1 cellular context compared by ENCODE assay signal in the genomic region with DNA sequence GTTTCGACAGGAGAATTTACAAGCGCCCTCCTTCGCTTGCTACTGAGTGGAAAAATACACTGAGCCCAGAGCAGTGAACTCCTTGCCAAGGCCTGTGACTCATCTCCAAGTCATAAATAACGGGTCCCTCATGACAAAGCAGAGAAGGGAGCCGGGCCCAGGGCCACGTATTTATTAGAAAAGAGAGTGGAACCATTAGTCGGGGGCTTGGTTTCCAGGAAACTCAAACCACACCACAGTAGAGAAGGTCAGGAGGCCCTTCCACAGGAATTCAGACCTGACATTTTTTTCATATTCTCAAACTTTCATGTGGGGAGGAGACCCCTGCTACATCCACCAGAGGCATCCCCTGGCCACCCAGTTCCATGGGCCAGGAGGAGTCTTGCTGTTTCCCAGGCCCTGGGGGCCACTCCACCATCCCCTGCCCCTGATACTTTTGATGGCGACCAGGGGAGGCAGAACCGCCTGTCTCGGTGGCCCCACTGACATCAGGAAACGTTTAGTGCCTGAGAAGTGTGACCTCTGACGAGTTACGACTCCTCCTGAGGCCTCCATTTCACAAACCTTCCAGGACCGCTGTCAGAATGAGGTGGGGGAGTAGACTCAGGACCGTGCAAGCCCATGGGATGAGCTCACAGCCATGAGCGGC.
TF ChIP-seq lines count a peak whose summit lies in the region.

No MANE protein-coding gene starts in this region.

TF ChIP-seq in K562, 482 proteins besides CTCF, POLR2A, EP300 and RAD21 (continues in another document):
- TF ChIP-seq, protein P1, sequence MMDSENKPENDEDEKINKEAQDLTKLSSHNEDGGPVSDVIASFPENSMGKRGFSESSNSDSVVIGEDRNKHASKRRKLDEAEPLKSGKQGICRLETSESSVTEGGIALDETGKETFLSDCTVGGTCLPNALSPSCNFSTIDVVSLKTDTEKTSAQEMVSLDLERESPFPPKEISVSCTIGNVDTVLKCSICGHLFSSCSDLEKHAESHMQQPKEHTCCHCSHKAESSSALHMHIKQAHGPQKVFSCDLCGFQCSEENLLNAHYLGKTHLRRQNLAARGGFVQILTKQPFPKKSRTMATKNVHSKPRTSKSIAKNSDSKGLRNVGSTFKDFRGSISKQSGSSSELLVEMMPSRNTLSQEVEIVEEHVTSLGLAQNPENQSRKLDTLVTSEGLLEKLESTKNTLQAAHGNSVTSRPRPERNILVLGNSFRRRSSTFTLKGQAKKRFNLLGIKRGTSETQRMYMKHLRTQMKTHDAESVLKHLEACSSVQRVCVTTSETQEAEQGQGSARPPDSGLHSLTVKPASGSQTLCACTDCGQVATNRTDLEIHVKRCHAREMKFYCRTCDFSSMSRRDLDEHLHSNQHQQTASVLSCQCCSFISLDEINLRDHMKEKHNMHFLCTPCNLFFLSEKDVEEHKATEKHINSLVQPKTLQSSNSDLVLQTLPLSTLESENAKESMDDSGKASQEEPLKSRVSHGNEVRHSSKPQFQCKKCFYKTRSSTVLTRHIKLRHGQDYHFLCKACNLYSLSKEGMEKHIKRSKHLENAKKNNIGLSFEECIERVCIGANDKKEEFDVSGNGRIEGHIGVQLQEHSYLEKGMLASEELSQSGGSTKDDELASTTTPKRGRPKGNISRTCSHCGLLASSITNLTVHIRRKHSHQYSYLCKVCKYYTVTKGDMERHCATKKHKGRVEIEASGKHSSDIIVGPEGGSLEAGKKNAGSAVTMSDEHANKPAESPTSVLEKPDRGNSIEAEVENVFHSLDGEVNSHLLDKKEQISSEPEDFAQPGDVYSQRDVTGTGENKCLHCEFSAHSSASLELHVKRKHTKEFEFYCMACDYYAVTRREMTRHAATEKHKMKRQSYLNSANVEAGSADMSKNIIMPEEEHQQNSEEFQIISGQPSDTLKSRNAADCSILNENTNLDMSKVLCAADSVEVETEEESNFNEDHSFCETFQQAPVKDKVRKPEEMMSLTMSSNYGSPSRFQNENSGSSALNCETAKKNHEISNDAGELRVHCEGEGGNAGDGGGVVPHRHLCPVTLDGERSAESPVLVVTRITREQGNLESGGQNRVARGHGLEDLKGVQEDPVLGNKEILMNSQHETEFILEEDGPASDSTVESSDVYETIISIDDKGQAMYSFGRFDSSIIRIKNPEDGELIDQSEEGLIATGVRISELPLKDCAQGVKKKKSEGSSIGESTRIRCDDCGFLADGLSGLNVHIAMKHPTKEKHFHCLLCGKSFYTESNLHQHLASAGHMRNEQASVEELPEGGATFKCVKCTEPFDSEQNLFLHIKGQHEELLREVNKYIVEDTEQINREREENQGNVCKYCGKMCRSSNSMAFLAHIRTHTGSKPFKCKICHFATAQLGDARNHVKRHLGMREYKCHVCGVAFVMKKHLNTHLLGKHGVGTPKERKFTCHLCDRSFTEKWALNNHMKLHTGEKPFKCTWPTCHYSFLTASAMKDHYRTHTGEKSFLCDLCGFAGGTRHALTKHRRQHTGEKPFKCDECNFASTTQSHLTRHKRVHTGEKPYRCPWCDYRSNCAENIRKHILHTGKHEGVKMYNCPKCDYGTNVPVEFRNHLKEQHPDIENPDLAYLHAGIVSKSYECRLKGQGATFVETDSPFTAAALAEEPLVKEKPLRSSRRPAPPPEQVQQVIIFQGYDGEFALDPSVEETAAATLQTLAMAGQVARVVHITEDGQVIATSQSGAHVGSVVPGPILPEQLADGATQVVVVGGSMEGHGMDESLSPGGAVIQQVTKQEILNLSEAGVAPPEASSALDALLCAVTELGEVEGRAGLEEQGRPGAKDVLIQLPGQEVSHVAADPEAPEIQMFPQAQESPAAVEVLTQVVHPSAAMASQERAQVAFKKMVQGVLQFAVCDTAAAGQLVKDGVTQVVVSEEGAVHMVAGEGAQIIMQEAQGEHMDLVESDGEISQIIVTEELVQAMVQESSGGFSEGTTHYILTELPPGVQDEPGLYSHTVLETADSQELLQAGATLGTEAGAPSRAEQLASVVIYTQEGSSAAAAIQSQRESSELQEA (IDR thresholded peaks at IDR 0.05; ENCODE audit: low read depth): no peak
- TF ChIP-seq KDM4B (IDR thresholded peaks at IDR 0.05; ENCODE audit: borderline replicate concordance in 2 of 2, low read depth in 1 of 2) (no peak), IRF9 (tag; IDR thresholded peaks at IDR 0.05) (no peak), NCOR1 (IDR thresholded peaks at IDR 0.05) (peak; percentile 19; the same call in 1 of the 2 replicates), ZNF592 (IDR thresholded peaks at IDR 0.05) (peak; percentile 70), NELFE (IDR thresholded peaks at IDR 0.05; ENCODE audit: insufficient read depth, insufficient read length) (no peak), SPI1 (IDR thresholded peaks at IDR 0.05; ENCODE audit: borderline replicate concordance, low read depth, low read length) (no peak), MAFG (tag; conservative IDR thresholded peaks at IDR 0.05) (peak; percentile 39; the same call in 1 of the 2 replicates), SIRT6 (IDR thresholded peaks at IDR 0.05; ENCODE audit: low read depth, low read length) (no peak), ZKSCAN8 (CRISPR knock-in tag; IDR thresholded peaks at IDR 0.05) (no peak), ATF7 (IDR thresholded peaks at IDR 0.05) (peak; percentile 59; the same call in 1 of the 2 replicates), ESRRA (IDR thresholded peaks at IDR 0.05; ENCODE audit: borderline replicate concordance, low read depth) (no peak), ZBTB11 (CRISPR knock-in tag; IDR thresholded peaks at IDR 0.05) (peak in 1 of 3 experiments; percentile 75; a peak in 1 of 6 replicates), ZNF134 (CRISPR knock-in tag; conservative IDR thresholded peaks at IDR 0.05) (no peak), ZBTB7A (IDR thresholded peaks at IDR 0.05; ENCODE audit: borderline replicate concordance, control insufficient read depth, low read depth, low read length) (no peak), CCNT2 (IDR thresholded peaks at IDR 0.05; ENCODE audit: borderline replicate concordance, extremely low read depth, insufficient read length, low read depth, low read length) (no peak), CEBPG (CRISPR knock-in tag; IDR thresholded peaks at IDR 0.05) (no peak), CEBPG (tag; conservative IDR thresholded peaks at IDR 0.05 in 1 of 2, IDR thresholded peaks at IDR 0.05 in 1 of 2) (no peak), NFYB (IDR thresholded peaks at IDR 0.05; ENCODE audit: extremely low read depth, insufficient read length) (no peak), RNF2 (IDR thresholded peaks at IDR 0.05) (peak; percentile 29; the same call in 1 of the 2 replicates), EP400 (IDR thresholded peaks at IDR 0.05) (no peak; the same call in 1 of the 2 replicates), MECOM (CRISPR knock-in tag; IDR thresholded peaks at IDR 0.05) (no peak), ZBTB12 (CRISPR knock-in tag; IDR thresholded peaks at IDR 0.05) (no peak), REST (CRISPR knock-in tag; IDR thresholded peaks at IDR 0.05; ENCODE audit: low read depth) (no peak), TAF15 (IDR thresholded peaks at IDR 0.05; ENCODE audit: low read depth, low read length) (no peak), HDAC8 (tag; IDR thresholded peaks at IDR 0.05) (no peak), FOXM1 (IDR thresholded peaks at IDR 0.05; ENCODE audit: low read depth) (no peak), FOXM1 (CRISPR knock-in tag; IDR thresholded peaks at IDR 0.05; ENCODE audit: low read depth) (no peak), ADNP (tag; IDR thresholded peaks at IDR 0.05) (no peak), FOXK2 (conservative IDR thresholded peaks at IDR 0.05 in 1 of 2, IDR thresholded peaks at IDR 0.05 in 1 of 2; ENCODE audit: low read depth in 2 of 2) (no peak), BDP1 (IDR thresholded peaks at IDR 0.05; ENCODE audit: insufficient read depth, insufficient read length) (no peak)
- TF ChIP-seq, protein P2, sequence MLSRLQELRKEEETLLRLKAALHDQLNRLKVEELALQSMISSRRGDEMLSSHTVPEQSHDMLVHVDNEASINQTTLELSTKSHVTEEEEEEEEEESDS (CRISPR knock-in tag; IDR thresholded peaks at IDR 0.05): no peak
